In genomic region chr22:37896939-37897338, GRCh38 we compare ENCODE assay signal across 10 cellular contexts. TPM values are rescaled to one million over a fixed set of nuclear protein-coding genes. Genes with fewer than 3 reads are reported as not detected.
DNase-seq lines count a peak whose midpoint lies in the region; ATAC-seq, FAIRE-seq and TF ChIP-seq lines count a peak whose summit lies in the region.
"Had no signal": no experiment of that assay in that cellular context is flagged by ENCODE, and none has a peak within 500 bp of the region (broad histone marks: within the 10 kb centered on the region; RNA-seq: fewer than 3 reads in every experiment).

No MANE protein-coding gene starts in this region.

- peak overlapping the region; percentile 77 for H3K56ac ChIP-seq in mesendoderm (ENCODE audit: low read length)

- H3K4me2 ChIP-seq in astrocyte (ENCODE audit: low read length) (no peak overlapping the region), mesendoderm (ENCODE audit: low read length) (no peak overlapping the region)
- H3K4me2 ChIP-seq: A549 had no signal

- H3K27ac ChIP-seq in astrocyte (ENCODE audit: low read depth, low read length) = no peak overlapping the region
- peak overlapping the region; percentile 81 for H3K27ac ChIP-seq in mesendoderm (ENCODE audit: low read depth, low read length)
- H3K27ac ChIP-seq in suprapubic skin = peak overlapping the region; percentile 82

- H3K9ac ChIP-seq in astrocyte (ENCODE audit: low read length) (no peak overlapping the region), mesendoderm (ENCODE audit: low read length) (peak overlapping the region; percentile 52)

- intact Hi-C loops in activated CD4-positive, alpha-beta T cell treated with anti-CD3 and anti-CD28 coated beads, Interleukin-2, amount 10 ng/mL, durations not matched to agents 24 days and 14 days (cut with micrococcal nuclease) = loop anchor here (1.0 to 5.0 kb wide), 2 partner anchors 8 to 35 kb away; no protein-coding TSS in a partner anchor

- H3K36me3 ChIP-seq in astrocyte (ENCODE audit: insufficient read depth, low read length) = no peaks in the 10 kb centered on the region
- H3K36me3 ChIP-seq in mesendoderm (ENCODE audit: control insufficient read depth, insufficient read depth, low read length) = no peaks in the 10 kb centered on the region
- no peaks in the 10 kb centered on the region for H3K36me3 ChIP-seq in suprapubic skin

- no peak overlapping the region for H2AK5ac ChIP-seq in mesendoderm (ENCODE audit: low read length)

- H3K4me1 ChIP-seq in astrocyte (ENCODE audit: insufficient read depth, low read length) (peaks cover 14% of the 10 kb centered on the region), mesendoderm (ENCODE audit: control insufficient read depth, low read depth, low read length) (peaks cover 34% of the 10 kb centered on the region), suprapubic skin (peaks cover 85% of the 10 kb centered on the region)

- FAIRE-seq in astrocyte (lab: Jason Lieb, UNC) = no peak
- FAIRE-seq: A549, colon had no signal

- H3K9me3 ChIP-seq in astrocyte (ENCODE audit: insufficient read depth, low read depth, low read length) = no peaks in the 10 kb centered on the region
- H3K9me3 ChIP-seq in suprapubic skin = no peaks in the 10 kb centered on the region
- H3K9me3 ChIP-seq: A549 had no signal

- TF ChIP-seq POLR2A in suprapubic skin (IDR thresholded peaks at IDR 0.05) = no peak

- no peak overlapping the region for H2AFZ ChIP-seq in astrocyte (ENCODE audit: low read depth, low read length)

- no CpG with 5 or more reads among the region's 3 CpGs for WGBS in mesendoderm (ENCODE audit: extremely low coverage, insufficient coverage, low lambda C conversion rate)
- WGBS in suprapubic skin = 71% methylated on average over 3 of the region's 3 CpGs

- no peak overlapping the region for H2BK5ac ChIP-seq in mesendoderm (ENCODE audit: low read length)

- no peak overlapping the region for H2BK120ac ChIP-seq in mesendoderm (ENCODE audit: low read depth, low read length)

- H3K27me3 Mint-ChIP-seq in activated CD4-positive, alpha-beta T cell treated with anti-CD3 and anti-CD28 coated beads, Interleukin-2, amount 10 ng/mL, durations not matched to agents 24 days and 14 days = no peaks in the 10 kb centered on the region
- H3K27me3 Mint-ChIP-seq in astrocyte (ENCODE audit: low read depth, unreplicated experiment) = no peaks in the 10 kb centered on the region

- H3K79me2 ChIP-seq in astrocyte (ENCODE audit: insufficient read depth, low read length) = no peaks in the 10 kb centered on the region
- no peaks in the 10 kb centered on the region for H3K79me2 ChIP-seq in mesendoderm (ENCODE audit: control insufficient read depth, insufficient read depth, low read length)

- H3K4me1 Mint-ChIP-seq in activated CD4-positive, alpha-beta T cell treated with anti-CD3 and anti-CD28 coated beads, Interleukin-2, amount 10 ng/mL, durations not matched to agents 24 days and 14 days = peaks cover 34% of the 10 kb centered on the region
- peaks cover 52% of the 10 kb centered on the region for H3K4me1 Mint-ChIP-seq in astrocyte (ENCODE audit: low read depth, unreplicated experiment)

- H3K27me3 ChIP-seq in astrocyte (ENCODE audit: insufficient read depth, low read length) (no peaks in the 10 kb centered on the region), mesendoderm (ENCODE audit: insufficient read depth, low read length, poor library complexity) (no peaks in the 10 kb centered on the region), suprapubic skin (no peaks in the 10 kb centered on the region)

- no peaks in the 10 kb centered on the region for H4K20me1 ChIP-seq in astrocyte (ENCODE audit: insufficient read depth, low read length)

- H3K18ac ChIP-seq in mesendoderm (ENCODE audit: low read length) = peak overlapping the region; percentile 62

- H3K4me3 ChIP-seq in astrocyte (ENCODE audit: insufficient read depth, low read depth, low read length) (no peak overlapping the region), mesendoderm (ENCODE audit: low read length) (no peak overlapping the region), suprapubic skin (no peak overlapping the region)
- H3K4me3 ChIP-seq: A549 had no signal

- no peaks in the 10 kb centered on the region for H3K9me3 Mint-ChIP-seq in activated CD4-positive, alpha-beta T cell treated with anti-CD3 and anti-CD28 coated beads, Interleukin-2, amount 10 ng/mL, durations not matched to agents 24 days and 14 days
- no peaks in the 10 kb centered on the region for H3K9me3 Mint-ChIP-seq in astrocyte (ENCODE audit: unreplicated experiment)

- no peak for DNase-seq in activated CD4-positive, alpha-beta T cell treated with anti-CD3 and anti-CD28 coated beads, Interleukin-2, amount 10 ng/mL, durations not matched to agents 24 days and 14 days
- no peak for DNase-seq in activated CD4-positive, alpha-beta T cell treated with anti-CD3 and anti-CD28 coated beads for 1 hour
- DNase-seq in astrocyte (ENCODE audit: low read depth) (no peak), mesendoderm (peak; percentile 51), suprapubic skin (ENCODE audit: low spot score in 2 of 2) (no peak), EL (no peak), NCI-H510A (lab: John Stamatoyannopoulos, UW) (no peak)

- peak overlapping the region; percentile 91 for H3K27ac Mint-ChIP-seq in activated CD4-positive, alpha-beta T cell treated with anti-CD3 and anti-CD28 coated beads, Interleukin-2, amount 10 ng/mL, durations not matched to agents 24 days and 14 days
- H3K27ac Mint-ChIP-seq in astrocyte (ENCODE audit: unreplicated experiment) = peak overlapping the region; percentile 75

- TF ChIP-seq EP300 in suprapubic skin (IDR thresholded peaks at IDR 0.05) = no peak

- peaks cover 12% of the 10 kb centered on the region for H3K36me3 Mint-ChIP-seq in activated CD4-positive, alpha-beta T cell treated with anti-CD3 and anti-CD28 coated beads, Interleukin-2, amount 10 ng/mL, durations not matched to agents 24 days and 14 days (ENCODE audit: low read depth)
- peaks cover 9% of the 10 kb centered on the region for H3K36me3 Mint-ChIP-seq in astrocyte (ENCODE audit: low read depth, unreplicated experiment)

- no peak for ATAC-seq in GM18867 (IDR thresholded peaks at IDR 0.05; ENCODE audit: unreplicated experiment)

- H3K79me1 ChIP-seq in mesendoderm (ENCODE audit: low read length) = no peaks in the 10 kb centered on the region

- no peak overlapping the region for H4K5ac ChIP-seq in mesendoderm (ENCODE audit: low read length)

- no peak overlapping the region for H4K8ac ChIP-seq in mesendoderm (ENCODE audit: low read depth, low read length)

- no peak overlapping the region for H3K4me3 Mint-ChIP-seq in activated CD4-positive, alpha-beta T cell treated with anti-CD3 and anti-CD28 coated beads, Interleukin-2, amount 10 ng/mL, durations not matched to agents 24 days and 14 days
- peak overlapping the region; percentile 1 for H3K4me3 Mint-ChIP-seq in astrocyte (ENCODE audit: unreplicated experiment)

- TF ChIP-seq CTCF in astrocyte (IDR thresholded peaks at IDR 0.05; ENCODE audit: insufficient read depth, low read depth, low read length) (no peak), suprapubic skin (IDR thresholded peaks at IDR 0.05) (no peak)

- H2BK15ac ChIP-seq in mesendoderm (replicated peaks; ENCODE audit: low read depth) = no peak overlapping the region

- H3K4ac ChIP-seq in mesendoderm (ENCODE audit: low read depth, low read length) = no peak overlapping the region

- H3K23ac ChIP-seq in mesendoderm (ENCODE audit: low read length) = no peak overlapping the region

RNA-seq across cellular contexts. Expression of gene MICALL1, which starts 9.2 kb away (rescaled TPM):
- 27.3 and 27.7 TPM in 2 replicates for total RNA-seq in activated CD4-positive, alpha-beta T cell treated with anti-CD3 and anti-CD28 coated beads, Interleukin-2, amount 10 ng/mL, durations not matched to agents 24 days and 14 days
- total RNA-seq in astrocyte (124 and 131 TPM in 2 replicates), suprapubic skin (100 to 1,000 TPM; 125 to 157 (median 131) TPM)
- polyA plus RNA-seq in mesendoderm (2013, experiment 1 of 2) = 24.9 TPM
- polyA plus RNA-seq in mesendoderm (2013, experiment 2 of 2) = 25.2 TPM

RNA-seq across cellular contexts. Expression of gene EIF3L, which starts 47.7 kb away (rescaled TPM):
- total RNA-seq in activated CD4-positive, alpha-beta T cell treated with anti-CD3 and anti-CD28 coated beads, Interleukin-2, amount 10 ng/mL, durations not matched to agents 24 days and 14 days = 460 and 480 TPM in 2 replicates
- total RNA-seq in astrocyte = 294 and 323 TPM in 2 replicates
- polyA plus RNA-seq in mesendoderm (2013, experiment 1 of 2) = 600 TPM
- 594 TPM for polyA plus RNA-seq in mesendoderm (2013, experiment 2 of 2)
- 100 to 1,000 TPM; 379 to 589 (median 576) TPM for total RNA-seq in suprapubic skin

RNA-seq across cellular contexts. Expression of gene ANKRD54, which starts 52.8 kb away (rescaled TPM):
- 27.2 and 29.9 TPM in 2 replicates for total RNA-seq in activated CD4-positive, alpha-beta T cell treated with anti-CD3 and anti-CD28 coated beads, Interleukin-2, amount 10 ng/mL, durations not matched to agents 24 days and 14 days
- total RNA-seq in astrocyte (19.9 and 21.5 TPM in 2 replicates), suprapubic skin (10 to 100 TPM; 22.7 to 38.6 (median 32.7) TPM)
- polyA plus RNA-seq in mesendoderm (2013, experiment 1 of 2) = 8.0 TPM
- 9.1 TPM for polyA plus RNA-seq in mesendoderm (2013, experiment 2 of 2)

RNA-seq across cellular contexts. Expression of gene C22orf23, which starts 56.5 kb away (rescaled TPM):
- 0.37 TPM in 1 of 2 replicates, not detected in the other for total RNA-seq in activated CD4-positive, alpha-beta T cell treated with anti-CD3 and anti-CD28 coated beads, Interleukin-2, amount 10 ng/mL, durations not matched to agents 24 days and 14 days
- total RNA-seq in astrocyte (not detected in 2 replicates), suprapubic skin (not detected)
- 0.31 TPM for polyA plus RNA-seq in mesendoderm (2013, experiment 1 of 2)
- polyA plus RNA-seq in mesendoderm (2013, experiment 2 of 2) = 0.41 TPM

RNA-seq across cellular contexts. Expression of gene POLR2F, which starts 56.6 kb away (rescaled TPM):
- total RNA-seq in activated CD4-positive, alpha-beta T cell treated with anti-CD3 and anti-CD28 coated beads, Interleukin-2, amount 10 ng/mL, durations not matched to agents 24 days and 14 days = 113 TPM in 2 replicates
- total RNA-seq in astrocyte = 129 and 149 TPM in 2 replicates
- 235 TPM for polyA plus RNA-seq in mesendoderm (2013, experiment 1 of 2)
- 238 TPM for polyA plus RNA-seq in mesendoderm (2013, experiment 2 of 2)
- 10 to 100 TPM; 60.1 to 66.8 (median 64.1) TPM for total RNA-seq in suprapubic skin
